11 cellular contexts compared by ENCODE assay signal in genomic region chr19:48413879-48414623, GRCh38. TPM values are rescaled to one million over a fixed set of nuclear protein-coding genes. Genes with fewer than 3 reads are reported as not detected.
A peak's percentile ranks its signal among the peaks of the same experiment; 100 is the strongest.
DNase-seq lines count a peak whose midpoint lies in the region; ATAC-seq, FAIRE-seq and TF ChIP-seq lines count a peak whose summit lies in the region.
"Had no signal": no experiment of that assay in that cellular context is flagged by ENCODE, and none has a peak within 500 bp of the region (broad histone marks: within the 10 kb centered on the region; RNA-seq: fewer than 3 reads in every experiment).

No MANE protein-coding gene starts in this region.

- POLR2A ChIA-PET in activated CD4-positive, alpha-beta memory T cell treated with anti-CD3 and anti-CD28 coated beads, Interleukin-2, amount 10 ng/mL, durations not matched to agents 7 days and 5 days (lab: Charles Lee) = interaction anchor here (1.2 kb wide), 1 partner anchor 50 kb away, joined by 4 read pairs; the partner anchor contains the start of genes SYNGR4 and TMEM143

- WGBS in GM23248 (ENCODE audit: low coverage in 1 of 2, low lambda C conversion rate in 2 of 2, missing lambda C conversion rate in 2 of 2), 2 experiments = 68 to 72% methylated on average over 25 to 26 of the region's 26 CpGs
- 79% methylated on average over 26 of the region's 26 CpGs for WGBS in mesenchymal stem cell

- in situ Hi-C loops in GM23248 (cut with MboI) = no loop called here

- H3K14ac ChIP-seq in mesenchymal stem cell (ENCODE audit: low read length in 2 of 2) = peak overlapping the region in 1 of 2 experiments; percentile 85

- DNase-seq in AG10803 (ENCODE audit: low read depth) (peak; percentile 54), GM23248 (peak; percentile 75), astrocyte (ENCODE audit: low read depth) (no peak), mesenchymal stem cell (peak; percentile 31), NCI-H1092 treated with DMSO at 0.1 percent for 48 hours (lab: John Stamatoyannopoulos, UW) (no peak), mucosa of gallbladder (ENCODE audit: low spot score) (no peak)
- DNase-seq in activated CD4-positive, alpha-beta memory T cell treated with anti-CD3 and anti-CD28 coated beads, Interleukin-2, amount 10 ng/mL, durations not matched to agents 7 days and 5 days = no peak

- no peaks in the 10 kb centered on the region for H3K9me2 ChIP-seq in GM23248 (ENCODE audit: insufficient read depth)

- H3K79me2 ChIP-seq in GM23248 (ENCODE audit: insufficient read depth) = no peaks in the 10 kb centered on the region
- H3K79me2 ChIP-seq in astrocyte (ENCODE audit: insufficient read depth, low read length) = no peaks in the 10 kb centered on the region

- H2AK5ac ChIP-seq in mesenchymal stem cell (ENCODE audit: low read length, severe bottlenecking) = peak overlapping the region; percentile 31

- peak overlapping the region in 1 of 2 experiments; percentile 29 for H2BK12ac ChIP-seq in mesenchymal stem cell (ENCODE audit: low read length in 2 of 2)

- no peaks in the 10 kb centered on the region for H3K27me3 Mint-ChIP-seq in astrocyte (ENCODE audit: low read depth, unreplicated experiment)
- H3K27me3 Mint-ChIP-seq in activated CD4-positive, alpha-beta memory T cell treated with anti-CD3 and anti-CD28 coated beads, Interleukin-2, amount 10 ng/mL, durations not matched to agents 7 days and 5 days = peaks cover 23% of the 10 kb centered on the region

- no peak overlapping the region for H2BK5ac ChIP-seq in mesenchymal stem cell (ENCODE audit: low read depth, low read length, poor library complexity, severe bottlenecking)

- H3K4ac ChIP-seq in mesenchymal stem cell (ENCODE audit: low read depth in 1 of 2, low read length in 2 of 2) = no peak overlapping the region

- H2BK120ac ChIP-seq in mesenchymal stem cell (ENCODE audit: low read depth, low read length) = no peak overlapping the region

- no peak overlapping the region for H3K4me3 ChIP-seq in AG10803 (ENCODE audit: low read length)
- H3K4me3 ChIP-seq in GM23248 = no peak overlapping the region
- H3K4me3 ChIP-seq in astrocyte (ENCODE audit: insufficient read depth, low read depth, low read length) = peak overlapping the region; percentile 37
- H3K4me3 ChIP-seq in mesenchymal stem cell (ENCODE audit: insufficient read depth in 1 of 2, low read depth in 1 of 2, low read length in 2 of 2) = peak overlapping the region in 1 of 2 experiments; percentile 38

- H3K4me2 ChIP-seq in GM23248 (ENCODE audit: unreplicated experiment) (no peak overlapping the region), astrocyte (ENCODE audit: low read length) (peak overlapping the region; percentile 83), mesenchymal stem cell (ENCODE audit: low read length, poor library complexity, severe bottlenecking) (no peak overlapping the region)

- no peak overlapping the region for H3K9ac ChIP-seq in GM23248
- H3K9ac ChIP-seq in astrocyte (ENCODE audit: low read length) = no peak overlapping the region
- no peak overlapping the region for H3K9ac ChIP-seq in mesenchymal stem cell (ENCODE audit: low read length)

- peak overlapping the region; percentile 8 for H3K4me3 Mint-ChIP-seq in astrocyte (ENCODE audit: unreplicated experiment)
- no peak overlapping the region for H3K4me3 Mint-ChIP-seq in activated CD4-positive, alpha-beta memory T cell treated with anti-CD3 and anti-CD28 coated beads, Interleukin-2, amount 10 ng/mL, durations not matched to agents 7 days and 5 days

- H3K9me3 Mint-ChIP-seq in astrocyte (ENCODE audit: unreplicated experiment) = peaks cover 4% of the 10 kb centered on the region
- no peaks in the 10 kb centered on the region for H3K9me3 Mint-ChIP-seq in activated CD4-positive, alpha-beta memory T cell treated with anti-CD3 and anti-CD28 coated beads, Interleukin-2, amount 10 ng/mL, durations not matched to agents 7 days and 5 days

- no peaks in the 10 kb centered on the region for H4K20me1 ChIP-seq in GM23248 (ENCODE audit: insufficient read depth)
- no peaks in the 10 kb centered on the region for H4K20me1 ChIP-seq in astrocyte (ENCODE audit: insufficient read depth, low read length)

- H2BK15ac ChIP-seq in mesenchymal stem cell (ENCODE audit: low read depth, poor library complexity, severe bottlenecking) = no peak overlapping the region

- TF ChIP-seq CTCF in AG10803 (conservative IDR thresholded peaks at IDR 0.05; ENCODE audit: low read length) = no peak
- no peak for TF ChIP-seq CTCF in astrocyte (IDR thresholded peaks at IDR 0.05; ENCODE audit: insufficient read depth, low read depth, low read length)

- H3K79me1 ChIP-seq in mesenchymal stem cell (replicated peaks; ENCODE audit: low read length, poor library complexity, severe bottlenecking) = no peaks in the 10 kb centered on the region

- CTCF ChIA-PET in activated CD4-positive, alpha-beta memory T cell treated with anti-CD3 and anti-CD28 coated beads, Interleukin-2, amount 10 ng/mL, durations not matched to agents 7 days and 5 days (lab: Charles Lee) = interaction anchor here (0.5 to 2.7 kb wide), 5 partner anchors 12 to 242 kb away, joined by 3 to 12 read pairs (median 4); partner anchors contain the start of gene KDELR1

- H4K8ac ChIP-seq in mesenchymal stem cell (ENCODE audit: low read length) = no peak overlapping the region

- no peak for ATAC-seq in GM21619 (IDR thresholded peaks at IDR 0.05; ENCODE audit: unreplicated experiment)

- H3K9me3 ChIP-seq in GM23248 (ENCODE audit: low read depth) (no peaks in the 10 kb centered on the region), astrocyte (ENCODE audit: insufficient read depth, low read depth, low read length) (no peaks in the 10 kb centered on the region), mesenchymal stem cell (ENCODE audit: control insufficient read depth, low read length) (no peaks in the 10 kb centered on the region)

- peak overlapping the region; percentile 24 to 28 for H3K18ac ChIP-seq in mesenchymal stem cell (ENCODE audit: low read depth in 1 of 2, low read length in 2 of 2)

- H2AFZ ChIP-seq in GM23248 (no peak overlapping the region), astrocyte (ENCODE audit: low read depth, low read length) (peak overlapping the region; percentile 60), mesenchymal stem cell (ENCODE audit: low read depth, low read length) (no peak overlapping the region)

- H3K27ac Mint-ChIP-seq in astrocyte (ENCODE audit: unreplicated experiment) = peak overlapping the region; percentile 78
- H3K27ac Mint-ChIP-seq in activated CD4-positive, alpha-beta memory T cell treated with anti-CD3 and anti-CD28 coated beads, Interleukin-2, amount 10 ng/mL, durations not matched to agents 7 days and 5 days = no peak overlapping the region

- H3F3A ChIP-seq in GM23248 (ENCODE audit: insufficient read depth) = no peaks in the 10 kb centered on the region

- H3K4me1 Mint-ChIP-seq in astrocyte (ENCODE audit: low read depth, unreplicated experiment) = peaks cover 14% of the 10 kb centered on the region
- H3K4me1 Mint-ChIP-seq in activated CD4-positive, alpha-beta memory T cell treated with anti-CD3 and anti-CD28 coated beads, Interleukin-2, amount 10 ng/mL, durations not matched to agents 7 days and 5 days = peaks cover 32% of the 10 kb centered on the region

- H3K4me1 ChIP-seq in GM23248 (ENCODE audit: insufficient read depth) (peaks cover 10% of the 10 kb centered on the region; the same call in 1 of the 2 replicates), astrocyte (ENCODE audit: insufficient read depth, low read length) (peaks cover 18% of the 10 kb centered on the region), mesenchymal stem cell (ENCODE audit: control insufficient read depth, insufficient read depth, low read depth, low read length) (peaks cover 11% of the 10 kb centered on the region)

- FAIRE-seq in astrocyte (lab: Jason Lieb, UNC) = no peak

- H3K36me3 ChIP-seq in GM23248 (ENCODE audit: low read depth) (no peaks in the 10 kb centered on the region), astrocyte (ENCODE audit: insufficient read depth, low read length) (no peaks in the 10 kb centered on the region), mesenchymal stem cell (ENCODE audit: control insufficient read depth in 1 of 2, insufficient read depth in 2 of 2, low read depth in 1 of 2, low read length in 2 of 2) (peaks cover 0 to 5% of the 10 kb centered on the region in 2 experiments)

- H3K27me3 ChIP-seq in GM23248 (replicated peaks; ENCODE audit: insufficient read depth) (no peaks in the 10 kb centered on the region), astrocyte (ENCODE audit: insufficient read depth, low read length) (no peaks in the 10 kb centered on the region), mesenchymal stem cell (ENCODE audit: control insufficient read depth in 1 of 2, insufficient read depth in 1 of 2, low read length in 2 of 2) (no peaks in the 10 kb centered on the region)

- H3K27ac ChIP-seq in GM23248 = no peak overlapping the region
- H3K27ac ChIP-seq in astrocyte (ENCODE audit: low read depth, low read length) = no peak overlapping the region
- no peak overlapping the region for H3K27ac ChIP-seq in mesenchymal stem cell (ENCODE audit: low read length, poor library complexity, severe bottlenecking)

- peaks cover 17% of the 10 kb centered on the region for H3K36me3 Mint-ChIP-seq in astrocyte (ENCODE audit: low read depth, unreplicated experiment)
- no peaks in the 10 kb centered on the region for H3K36me3 Mint-ChIP-seq in activated CD4-positive, alpha-beta memory T cell treated with anti-CD3 and anti-CD28 coated beads, Interleukin-2, amount 10 ng/mL, durations not matched to agents 7 days and 5 days (ENCODE audit: low read depth)

- H4K91ac ChIP-seq in mesenchymal stem cell (ENCODE audit: low read length) = peak overlapping the region; percentile 87

- no peak overlapping the region for H3K23ac ChIP-seq in mesenchymal stem cell (ENCODE audit: low read length in 2 of 2)

RNA-seq across cellular contexts. Expression of gene GRIN2D, which starts 20.6 kb away (rescaled TPM):
- 0.54 and 0.76 TPM in 2 replicates for total RNA-seq in GM23248 (2014; rRNA removed; shearing (Covaris generic))
- polyA plus RNA-seq in GM23248 (2016; fragmentation: Nextera tagmentation; extraction: Ambion mirVana) = 0.10 and 0.22 TPM in 2 replicates
- total RNA-seq in astrocyte (6.2 and 9.3 TPM in 2 replicates), mucosa of gallbladder (0.69 TPM)
- polyA plus RNA-seq in mesenchymal stem cell (2013, experiment 1 of 2) = 3.2 TPM
- 2.7 TPM for polyA plus RNA-seq in mesenchymal stem cell (2013, experiment 2 of 2)
- total RNA-seq in activated CD4-positive, alpha-beta memory T cell treated with anti-CD3 and anti-CD28 coated beads, Interleukin-2, amount 10 ng/mL, durations not matched to agents 7 days and 5 days = under 1 TPM; 0.18 TPM

RNA-seq across cellular contexts. Expression of gene KDELR1, which starts 22.7 kb away (rescaled TPM):
- total RNA-seq in GM23248 (2014; rRNA removed; shearing (Covaris generic)) = 126 and 170 TPM in 2 replicates
- 231 and 242 TPM in 2 replicates for polyA plus RNA-seq in GM23248 (2016; fragmentation: Nextera tagmentation; extraction: Ambion mirVana)
- 370 and 396 TPM in 2 replicates for total RNA-seq in astrocyte
- polyA plus RNA-seq in mesenchymal stem cell (2013, experiment 1 of 2) = 602 TPM
- 596 TPM for polyA plus RNA-seq in mesenchymal stem cell (2013, experiment 2 of 2)
- 10 to 100 TPM; 91.8 to 94.4 TPM for total RNA-seq in activated CD4-positive, alpha-beta memory T cell treated with anti-CD3 and anti-CD28 coated beads, Interleukin-2, amount 10 ng/mL, durations not matched to agents 7 days and 5 days
- 205 TPM for total RNA-seq in mucosa of gallbladder

RNA-seq across cellular contexts. Expression of gene GRWD1, which starts 31.7 kb away (rescaled TPM):
- 36.6 and 38.7 TPM in 2 replicates for total RNA-seq in GM23248 (2014; rRNA removed; shearing (Covaris generic))
- 34.1 and 41.5 TPM in 2 replicates for polyA plus RNA-seq in GM23248 (2016; fragmentation: Nextera tagmentation; extraction: Ambion mirVana)
- 35.6 and 41.4 TPM in 2 replicates for total RNA-seq in astrocyte
- polyA plus RNA-seq in mesenchymal stem cell (2013, experiment 1 of 2) = 10.0 TPM
- 9.0 TPM for polyA plus RNA-seq in mesenchymal stem cell (2013, experiment 2 of 2)
- total RNA-seq in activated CD4-positive, alpha-beta memory T cell treated with anti-CD3 and anti-CD28 coated beads, Interleukin-2, amount 10 ng/mL, durations not matched to agents 7 days and 5 days = 10 to 100 TPM; 25.6 to 27.1 TPM
- total RNA-seq in mucosa of gallbladder = 27.6 TPM

RNA-seq across cellular contexts. Expression of gene KCNJ14, which starts 41.3 kb away (rescaled TPM):
- total RNA-seq in GM23248 (2014; rRNA removed; shearing (Covaris generic)) = 0.97 and 1.1 TPM in 2 replicates
- polyA plus RNA-seq in GM23248 (2016; fragmentation: Nextera tagmentation; extraction: Ambion mirVana) = 0.47 and 0.48 TPM in 2 replicates
- 1.4 TPM in 2 replicates for total RNA-seq in astrocyte
- polyA plus RNA-seq in mesenchymal stem cell (2013, experiment 1 of 2) = 0.25 TPM
- 0.21 TPM for polyA plus RNA-seq in mesenchymal stem cell (2013, experiment 2 of 2)
- total RNA-seq in activated CD4-positive, alpha-beta memory T cell treated with anti-CD3 and anti-CD28 coated beads, Interleukin-2, amount 10 ng/mL, durations not matched to agents 7 days and 5 days = under 1 TPM; 0.73 to 0.86 TPM
- total RNA-seq in mucosa of gallbladder = 1.0 TPM

RNA-seq across cellular contexts. Expression of gene SYNGR4, which starts 49.9 kb away (rescaled TPM):
- total RNA-seq in GM23248 (2014; rRNA removed; shearing (Covaris generic)) = not detected in 2 replicates
- polyA plus RNA-seq in GM23248 (2016; fragmentation: Nextera tagmentation; extraction: Ambion mirVana) = not detected in 2 replicates
- total RNA-seq in astrocyte (not detected in 2 replicates), mucosa of gallbladder (not detected)
- not detected for polyA plus RNA-seq in mesenchymal stem cell (2013, experiment 1 of 2)
- not detected for polyA plus RNA-seq in mesenchymal stem cell (2013, experiment 2 of 2)
- under 1 TPM in 1 of 2 experiments, not detected in 1; 0.28 TPM for total RNA-seq in activated CD4-positive, alpha-beta memory T cell treated with anti-CD3 and anti-CD28 coated beads, Interleukin-2, amount 10 ng/mL, durations not matched to agents 7 days and 5 days
- total RNA-seq: dermis blood vessel endothelial cell, G401, sciatic nerve had no signal

Comparison
In these comparisons a context has a peak if more than half of its experiments do, and no peak if none do; other contexts are left out.
1. DNase-seq: peak in AG10803 (single experiment), GM23248 (single experiment) and mesenchymal stem cell (single experiment); none in astrocyte (single experiment), activated CD4-positive, alpha-beta memory T cell treated with anti-CD3 and anti-CD28 coated beads, Interleukin-2, amount 10 ng/mL, durations not matched to agents 7 days and 5 days (single experiment), NCI-H1092 treated with DMSO at 0.1 percent for 48 hours (single experiment) and mucosa of gallbladder (single experiment).